10 cellular contexts compared by ENCODE assay signal in genomic region chr18:69947361-69948106, GRCh38. TPM values are rescaled to one million over a fixed set of nuclear protein-coding genes. Genes with fewer than 3 reads are reported as not detected.
A peak's percentile ranks its signal among the peaks of the same experiment; 100 is the strongest.
DNase-seq lines count a peak whose midpoint lies in the region; ATAC-seq and TF ChIP-seq lines count a peak whose summit lies in the region.
"Had no signal": no experiment of that assay in that cellular context is flagged by ENCODE, and none has a peak within 500 bp of the region (broad histone marks: within the 10 kb centered on the region; RNA-seq: fewer than 3 reads in every experiment).

Gene CD226, minus strand, starts transcription at chr18:69947873. Its CDS starts 467 bp downstream, at chr18:69947406.

- ATAC-seq in GM21367 (IDR thresholded peaks at IDR 0.05; ENCODE audit: unreplicated experiment), result peak; percentile 37
- ATAC-seq in HG02970 (IDR thresholded peaks at IDR 0.05; ENCODE audit: low FRiP score, unreplicated experiment), result no peak

- TF ChIP-seq CTCF in GM12875 (IDR thresholded peaks at IDR 0.05; ENCODE audit: borderline replicate concordance, insufficient read depth, low read depth, low read length), result no peak
- no peak for TF ChIP-seq CTCF in HFFc6 (IDR thresholded peaks at IDR 0.05)

- no peaks in the 10 kb centered on the region for H3K27me3 Mint-ChIP-seq in HFFc6 (ENCODE audit: insufficient read depth)
- H3K27me3 Mint-ChIP-seq: activated naive CD8-positive, alpha-beta T cell had no signal

- H3K9ac ChIP-seq in duodenal mucosa (ENCODE audit: low read depth in 1 of 2, low read length in 2 of 2), result peak within 1 kb of the TSS in 1 of 2 donors; percentile 11

- no peaks in the 10 kb centered on the region for H3K4me1 Mint-ChIP-seq in HFFc6 (ENCODE audit: low read depth)

- no peaks in the 10 kb centered on the region for H3K9me3 ChIP-seq in duodenal mucosa (ENCODE audit: control insufficient read depth in 1 of 2, low read length in 2 of 2)
- H3K9me3 ChIP-seq: upper lobe of left lung had no signal

- in situ Hi-C loops in KBM-7 (cut with MboI; ENCODE audit: low pct_unique_long_range_greater_than_20kb, low sequenced_read_pairs), result no loop called here

- H3K4me1 ChIP-seq in duodenal mucosa (ENCODE audit: control insufficient read depth in 1 of 2, insufficient read depth in 2 of 2, low read length in 2 of 2), result peaks cover 5 to 12% of the 10 kb centered on the region in 2 donors

- no peaks in the 10 kb centered on the region for H3K27me3 ChIP-seq in duodenal mucosa (ENCODE audit: control insufficient read depth in 1 of 2, insufficient read depth in 2 of 2, low read length in 2 of 2)
- H3K27me3 ChIP-seq: upper lobe of left lung had no signal

- H3K36me3 ChIP-seq in duodenal mucosa (ENCODE audit: control insufficient read depth in 1 of 2, insufficient read depth in 2 of 2, low read length in 2 of 2), result no peaks in the 10 kb centered on the region
- H3K36me3 ChIP-seq: upper lobe of left lung had no signal

- DNase-seq in KBM-7 (peak; percentile 30), amniotic stem cell (lab: John Stamatoyannopoulos, UW) (no peak), HFFc6 (no peak), cerebellar cortex (ENCODE audit: low spot score) (no peak)
- DNase-seq: upper lobe of left lung had no signal

- no peaks in the 10 kb centered on the region; the same call in 1 of the 2 replicates for H3K9me3 Mint-ChIP-seq in HFFc6

- H3K4me3 ChIP-seq in GM12875 (ENCODE audit: low read depth, low read length) (peak within 1 kb of the TSS; percentile 60), duodenal mucosa (ENCODE audit: low read depth in 1 of 2, low read length in 2 of 2) (peak within 1 kb of the TSS; percentile 32 to 34)

- no peak within 1 kb of the TSS for H3K27ac Mint-ChIP-seq in HFFc6
- H3K27ac Mint-ChIP-seq: activated naive CD8-positive, alpha-beta T cell had no signal

- H3K27ac ChIP-seq in duodenal mucosa (ENCODE audit: low read depth, low read length), result no peak within 1 kb of the TSS

- no peak within 1 kb of the TSS for H3K4me3 Mint-ChIP-seq in HFFc6
- H3K4me3 Mint-ChIP-seq: activated naive CD8-positive, alpha-beta T cell had no signal

- 0 out of 2 replicates have a peak, but pooled peaks cover 8% of the 10 kb centered on the region for H3K36me3 Mint-ChIP-seq in HFFc6 (ENCODE audit: low read depth)

RNA-seq across cellular contexts. Expression of gene CD226, which starts in this region (rescaled TPM):
- total RNA-seq in HFFc6 (2021; fragmentation: NEBNext Ultra II Directional; extraction: Animal tissue kit (Norgen Biotek cat#: 25700)), result under 1 TPM; 0.14 to 0.78 (median 0.34) TPM
